Comparison of ENCODE assay signal across 24 cellular contexts in the genomic region with DNA sequence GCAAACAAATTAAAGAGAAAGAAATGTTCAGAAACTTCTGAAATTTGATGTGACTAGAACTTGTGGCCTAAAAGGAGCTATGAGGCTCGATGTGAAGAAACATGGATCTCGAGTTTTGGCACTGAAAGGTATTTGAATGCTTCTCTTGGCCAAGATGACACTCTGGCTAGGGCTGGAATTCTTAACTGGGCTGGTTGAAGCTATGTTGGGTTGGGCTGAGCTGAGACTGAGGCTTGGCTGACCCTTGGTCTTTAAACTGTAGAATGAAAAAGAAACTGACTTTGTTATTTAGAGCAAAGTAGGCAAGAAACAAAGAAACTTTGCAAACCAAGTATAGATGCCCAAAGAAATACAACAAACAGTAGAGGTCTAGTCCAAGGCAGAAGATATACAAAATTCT. TPM values are rescaled to one million over a fixed set of nuclear protein-coding genes. Genes with fewer than 3 reads are reported as not detected.
"Had no signal": no experiment of that assay in that cellular context is flagged by ENCODE, and none has a peak within 500 bp of the region (broad histone marks: within the 10 kb centered on the region; RNA-seq: fewer than 3 reads in every experiment).

No MANE protein-coding gene starts in this region.

- H3K36me3 ChIP-seq: adrenal gland, esophagus muscularis mucosa, heart right ventricle, left lung, sigmoid colon, transverse colon had no signal

- H3K9me3 Mint-ChIP-seq: activated CD4-positive, alpha-beta T cell treated with anti-CD3 and anti-CD28 coated beads, Interleukin-2, amount 10 ng/mL, durations not matched to agents 7 days and 5 days; activated CD8-positive, alpha-beta T cell treated with anti-CD3 and anti-CD28 coated beads for 36 hours; activated naive CD4-positive, alpha-beta T cell treated with anti-CD3 and anti-CD28 coated beads, Interleukin-2, amount 50 U/mL, for 72 hours; activated T-helper 1 cell treated with anti-CD3 and anti-CD28 coated beads, Interleukin-12 subunit alpha, Interleukin-12 subunit beta, Interleukin-2, Interleukin-4 antibody, amounts not matched to agents 30 ng/mL and 10 ng/mL and 1 ng/mL, durations not matched to agents 14 hours and 24 hours and 36 hours; nephron had no signal

- DNase-seq: activated CD4-positive, alpha-beta T cell treated with anti-CD3 and anti-CD28 coated beads, Interleukin-2, amount 10 ng/mL, durations not matched to agents 7 days and 5 days; activated CD8-positive, alpha-beta memory T cell treated with anti-CD3 and anti-CD28 coated beads, Interleukin-2, amount 10 ng/mL, durations not matched to agents 7 days and 5 days; activated CD8-positive, alpha-beta T cell treated with anti-CD3 and anti-CD28 coated beads for 36 hours; activated gamma-delta T cell treated with Interleukin-2 at 50 U/mL for 16 hours; activated T-cell treated with anti-CD3 and anti-CD28 coated beads for 4 hours; adrenal gland; heart right ventricle; left lung; midbrain; sigmoid colon; stimulated activated CD4-positive, alpha-beta T cell treated with anti-CD3 and anti-CD28 coated beads, Interleukin-2, amount 100 ng/mL, for 48 hours; stimulated activated CD8-positive, alpha-beta memory T cell treated with anti-CD3 and anti-CD28 coated beads, Interleukin-4, amount 100 ng/mL, for 48 hours; stimulated activated naive B cell treated with anti-CD40 and anti-IgM and Interleukin-4, amounts not matched to agents 10 μg/mL and 1 μg/mL and 100 μg/mL, for 72 hours; transverse colon had no signal

- H3K4me3 Mint-ChIP-seq: activated CD4-positive, alpha-beta T cell treated with anti-CD3 and anti-CD28 coated beads, Interleukin-2, amount 10 ng/mL, durations not matched to agents 7 days and 5 days; activated CD8-positive, alpha-beta memory T cell treated with anti-CD3 and anti-CD28 coated beads, Interleukin-2, amount 10 ng/mL, durations not matched to agents 7 days and 5 days; activated CD8-positive, alpha-beta T cell treated with anti-CD3 and anti-CD28 coated beads for 36 hours; activated T-helper 1 cell treated with anti-CD3 and anti-CD28 coated beads, Interleukin-12 subunit alpha, Interleukin-12 subunit beta, Interleukin-2, Interleukin-4 antibody, amounts not matched to agents 30 ng/mL and 10 ng/mL and 1 ng/mL, durations not matched to agents 14 hours and 24 hours and 36 hours; nephron; stimulated activated naive B cell treated with anti-CD40 and anti-IgM and Interleukin-4, amounts not matched to agents 10 μg/mL and 1 μg/mL and 100 μg/mL, for 72 hours had no signal

- ATAC-seq: activated CD4-positive, CD25-positive, alpha-beta regulatory T cell treated with anti-CD3 and anti-CD28 coated beads, Interleukin-2, amount 50 U/mL, for 24 hours; activated CD8-positive, alpha-beta memory T cell treated with anti-CD3 and anti-CD28 coated beads, Interleukin-2, amount 10 ng/mL, durations not matched to agents 7 days and 5 days; activated CD8-positive, alpha-beta T cell treated with anti-CD3 and anti-CD28 coated beads for 36 hours; activated naive CD4-positive, alpha-beta T cell treated with anti-CD3 and anti-CD28 coated beads, Interleukin-2, amount 50 U/mL, for 72 hours; heart right ventricle; left lung; SK-N-SH treated with all-trans-retinoic acid at 6 μM for 48 hours; stimulated activated naive B cell treated with anti-CD40 and anti-IgM and Interleukin-4, amounts not matched to agents 10 μg/mL and 1 μg/mL and 100 μg/mL, for 72 hours had no signal

- H3K4me1 ChIP-seq: heart right ventricle, left lung, sigmoid colon, transverse colon had no signal

- H3K4me3 ChIP-seq: adrenal gland, coronary artery, esophagus muscularis mucosa, heart right ventricle, left lung, sigmoid colon, transverse colon had no signal

- H3K27me3 ChIP-seq: adrenal gland, esophagus muscularis mucosa, heart right ventricle, left lung, sigmoid colon, transverse colon had no signal

- H3K36me3 Mint-ChIP-seq: activated CD8-positive, alpha-beta memory T cell treated with anti-CD3 and anti-CD28 coated beads, Interleukin-2, amount 10 ng/mL, durations not matched to agents 7 days and 5 days; activated naive CD4-positive, alpha-beta T cell treated with anti-CD3 and anti-CD28 coated beads, Interleukin-2, amount 50 U/mL, for 72 hours; stimulated activated naive B cell treated with anti-CD40 and anti-IgM and Interleukin-4, amounts not matched to agents 10 μg/mL and 1 μg/mL and 100 μg/mL, for 72 hours had no signal

- H3K27ac Mint-ChIP-seq: activated CD4-positive, alpha-beta T cell treated with anti-CD3 and anti-CD28 coated beads, Interleukin-2, amount 10 ng/mL, durations not matched to agents 7 days and 5 days; activated CD8-positive, alpha-beta memory T cell treated with anti-CD3 and anti-CD28 coated beads, Interleukin-2, amount 10 ng/mL, durations not matched to agents 7 days and 5 days; activated CD8-positive, alpha-beta T cell treated with anti-CD3 and anti-CD28 coated beads for 36 hours; activated naive CD4-positive, alpha-beta T cell treated with anti-CD3 and anti-CD28 coated beads, Interleukin-2, amount 50 U/mL, for 72 hours; activated T-helper 1 cell treated with anti-CD3 and anti-CD28 coated beads, Interleukin-12 subunit alpha, Interleukin-12 subunit beta, Interleukin-2, Interleukin-4 antibody, amounts not matched to agents 30 ng/mL and 10 ng/mL and 1 ng/mL, durations not matched to agents 14 hours and 24 hours and 36 hours; stimulated activated naive B cell treated with anti-CD40 and anti-IgM and Interleukin-4, amounts not matched to agents 10 μg/mL and 1 μg/mL and 100 μg/mL, for 72 hours had no signal

- H3K27ac ChIP-seq: adrenal gland, coronary artery, esophagus muscularis mucosa, heart right ventricle, left lung, sigmoid colon, transverse colon, VCaP had no signal

- H3K9me3 ChIP-seq: adrenal gland, esophagus muscularis mucosa, heart right ventricle, left lung, sigmoid colon, transverse colon had no signal

- H3K27me3 Mint-ChIP-seq: activated CD8-positive, alpha-beta memory T cell treated with anti-CD3 and anti-CD28 coated beads, Interleukin-2, amount 10 ng/mL, durations not matched to agents 7 days and 5 days had no signal

- H3K4me1 Mint-ChIP-seq: activated CD4-positive, alpha-beta T cell treated with anti-CD3 and anti-CD28 coated beads, Interleukin-2, amount 10 ng/mL, durations not matched to agents 7 days and 5 days; activated CD8-positive, alpha-beta memory T cell treated with anti-CD3 and anti-CD28 coated beads, Interleukin-2, amount 10 ng/mL, durations not matched to agents 7 days and 5 days; stimulated activated naive B cell treated with anti-CD40 and anti-IgM and Interleukin-4, amounts not matched to agents 10 μg/mL and 1 μg/mL and 100 μg/mL, for 72 hours had no signal

RNA-seq across cellular contexts. Expression of a gene that starts 28.1 kb away (rescaled TPM):
- total RNA-seq: activated CD4-positive, alpha-beta T cell treated with anti-CD3 and anti-CD28 coated beads, Interleukin-2, amount 10 ng/mL, durations not matched to agents 7 days and 5 days; activated CD8-positive, alpha-beta memory T cell treated with anti-CD3 and anti-CD28 coated beads, Interleukin-2, amount 10 ng/mL, durations not matched to agents 7 days and 5 days; activated CD8-positive, alpha-beta T cell treated with anti-CD3 and anti-CD28 coated beads for 36 hours; activated naive CD4-positive, alpha-beta T cell treated with anti-CD3 and anti-CD28 coated beads, Interleukin-2, amount 50 U/mL, for 72 hours; activated T-helper 1 cell treated with anti-CD3 and anti-CD28 coated beads, Interleukin-12 subunit alpha, Interleukin-12 subunit beta, Interleukin-2, Interleukin-4 antibody, amounts not matched to agents 30 ng/mL and 10 ng/mL and 1 ng/mL, durations not matched to agents 14 hours and 24 hours and 36 hours; esophagus muscularis mucosa; heart right ventricle; lung microvascular endothelial cell; sigmoid colon; T-helper 2 cell treated with Interferon-gamma antibody and Interleukin-4, amounts not matched to agents 100 ng/mL and 5 ng/mL, for 36 hours; transverse colon had no signal

RNA-seq across cellular contexts. Expression of a gene that starts 37.6 kb away (rescaled TPM):
- total RNA-seq: activated CD4-positive, alpha-beta T cell treated with anti-CD3 and anti-CD28 coated beads, Interleukin-2, amount 10 ng/mL, durations not matched to agents 7 days and 5 days; activated CD8-positive, alpha-beta memory T cell treated with anti-CD3 and anti-CD28 coated beads, Interleukin-2, amount 10 ng/mL, durations not matched to agents 7 days and 5 days had no signal
